Comparison of ENCODE assay signal across 1 cellular context in the genomic region with DNA sequence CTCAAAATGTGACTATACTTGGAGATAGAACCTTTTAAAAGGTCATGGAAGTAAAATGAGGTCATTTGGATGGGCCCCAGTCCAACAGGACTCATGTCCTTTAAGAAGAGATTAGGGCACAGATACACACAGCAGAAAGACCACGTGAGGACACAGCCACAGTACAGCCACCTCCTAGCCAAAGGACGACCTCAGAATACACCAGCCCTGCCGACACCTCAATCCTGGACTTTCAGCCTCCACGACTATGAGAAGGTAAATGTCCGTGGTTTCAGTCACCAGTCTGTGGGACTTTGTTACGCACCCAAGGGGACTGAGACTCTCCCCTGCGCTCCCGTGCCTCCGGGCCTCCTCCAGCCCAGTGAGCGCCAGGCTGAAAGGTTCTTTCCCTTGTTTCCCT.
TF ChIP-seq lines count a peak whose summit lies in the region.

No MANE protein-coding gene starts in this region.

TF ChIP-seq in K562, 482 proteins besides CTCF, POLR2A, EP300 and RAD21 (continued from another document and continues in another):
- TF ChIP-seq, protein P1, sequence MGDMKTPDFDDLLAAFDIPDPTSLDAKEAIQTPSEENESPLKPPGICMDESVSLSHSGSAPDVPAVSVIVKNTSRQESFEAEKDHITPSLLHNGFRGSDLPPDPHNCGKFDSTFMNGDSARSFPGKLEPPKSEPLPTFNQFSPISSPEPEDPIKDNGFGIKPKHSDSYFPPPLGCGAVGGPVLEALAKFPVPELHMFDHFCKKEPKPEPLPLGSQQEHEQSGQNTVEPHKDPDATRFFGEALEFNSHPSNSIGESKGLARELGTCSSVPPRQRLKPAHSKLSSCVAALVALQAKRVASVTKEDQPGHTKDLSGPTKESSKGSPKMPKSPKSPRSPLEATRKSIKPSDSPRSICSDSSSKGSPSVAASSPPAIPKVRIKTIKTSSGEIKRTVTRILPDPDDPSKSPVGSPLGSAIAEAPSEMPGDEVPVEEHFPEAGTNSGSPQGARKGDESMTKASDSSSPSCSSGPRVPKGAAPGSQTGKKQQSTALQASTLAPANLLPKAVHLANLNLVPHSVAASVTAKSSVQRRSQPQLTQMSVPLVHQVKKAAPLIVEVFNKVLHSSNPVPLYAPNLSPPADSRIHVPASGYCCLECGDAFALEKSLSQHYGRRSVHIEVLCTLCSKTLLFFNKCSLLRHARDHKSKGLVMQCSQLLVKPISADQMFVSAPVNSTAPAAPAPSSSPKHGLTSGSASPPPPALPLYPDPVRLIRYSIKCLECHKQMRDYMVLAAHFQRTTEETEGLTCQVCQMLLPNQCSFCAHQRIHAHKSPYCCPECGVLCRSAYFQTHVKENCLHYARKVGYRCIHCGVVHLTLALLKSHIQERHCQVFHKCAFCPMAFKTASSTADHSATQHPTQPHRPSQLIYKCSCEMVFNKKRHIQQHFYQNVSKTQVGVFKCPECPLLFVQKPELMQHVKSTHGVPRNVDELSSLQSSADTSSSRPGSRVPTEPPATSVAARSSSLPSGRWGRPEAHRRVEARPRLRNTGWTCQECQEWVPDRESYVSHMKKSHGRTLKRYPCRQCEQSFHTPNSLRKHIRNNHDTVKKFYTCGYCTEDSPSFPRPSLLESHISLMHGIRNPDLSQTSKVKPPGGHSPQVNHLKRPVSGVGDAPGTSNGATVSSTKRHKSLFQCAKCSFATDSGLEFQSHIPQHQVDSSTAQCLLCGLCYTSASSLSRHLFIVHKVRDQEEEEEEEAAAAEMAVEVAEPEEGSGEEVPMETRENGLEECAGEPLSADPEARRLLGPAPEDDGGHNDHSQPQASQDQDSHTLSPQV (IDR thresholded peaks at IDR 0.05) = peak; percentile 79
- TF ChIP-seq SP1 (CRISPR knock-in tag; IDR thresholded peaks at IDR 0.05) (no peak), WHSC1 (IDR thresholded peaks at IDR 0.05; ENCODE audit: low read length) (no peak), ESRRA (IDR thresholded peaks at IDR 0.05; ENCODE audit: borderline replicate concordance, low read depth) (peak; percentile 79), POLR2AphosphoS5 (IDR thresholded peaks at IDR 0.05; ENCODE audit: control insufficient read depth, insufficient read depth, low read depth, low read length) (no peak), FOXM1 (IDR thresholded peaks at IDR 0.05; ENCODE audit: low read depth) (no peak), FOXM1 (CRISPR knock-in tag; IDR thresholded peaks at IDR 0.05; ENCODE audit: low read depth) (no peak), RFX7 (CRISPR knock-in tag; IDR thresholded peaks at IDR 0.05) (no peak), MYC (IDR thresholded peaks at IDR 0.05; ENCODE audit: low read depth, low read length) (peak; percentile 38), MYC (CRISPR knock-in tag; IDR thresholded peaks at IDR 0.05; ENCODE audit: borderline replicate concordance, low read depth) (no peak), RBM17 (IDR thresholded peaks at IDR 0.05; ENCODE audit: borderline replicate concordance, low read depth, low read length) (no peak), ZNF347 (CRISPR knock-in tag; IDR thresholded peaks at IDR 0.05; ENCODE audit: low read depth) (no peak), EP400 (IDR thresholded peaks at IDR 0.05) (0 out of 2 replicates have a peak, but pooled peaks have one; percentile 33), SETDB1 (IDR thresholded peaks at IDR 0.05; ENCODE audit: low read length) (no peak), FIP1L1 (IDR thresholded peaks at IDR 0.05; ENCODE audit: low read depth, low read length, poor library complexity, severe bottlenecking) (no peak), KDM4B (IDR thresholded peaks at IDR 0.05; ENCODE audit: borderline replicate concordance in 2 of 2, low read depth in 1 of 2) (no peak), XRCC3 (IDR thresholded peaks at IDR 0.05) (no peak), ZNF76 (CRISPR knock-in tag; IDR thresholded peaks at IDR 0.05; ENCODE audit: borderline replicate concordance) (no peak), FOXJ2 (tag; IDR thresholded peaks at IDR 0.05) (peak; percentile 60; the same call in 1 of the 2 replicates), EHMT2 (IDR thresholded peaks at IDR 0.05) (no peak), BMI1 (IDR thresholded peaks at IDR 0.05; ENCODE audit: low read length) (no peak), MEF2D (tag; conservative IDR thresholded peaks at IDR 0.05; ENCODE audit: low read depth) (no peak), MXI1 (IDR thresholded peaks at IDR 0.05; ENCODE audit: low read depth, low read length) (no peak), TSC22D4 (tag; IDR thresholded peaks at IDR 0.05) (no peak), BRCA1 (IDR thresholded peaks at IDR 0.05) (no peak), BRCA1 (CRISPR knock-in tag; IDR thresholded peaks at IDR 0.05) (no peak), TEAD1 (CRISPR knock-in tag; IDR thresholded peaks at IDR 0.05) (no peak), ZNF717 (CRISPR knock-in tag; IDR thresholded peaks at IDR 0.05) (no peak), SMAD1 (IDR thresholded peaks at IDR 0.05; ENCODE audit: low read depth, low read length, partially characterized antibody) (no peak), ATF7 (IDR thresholded peaks at IDR 0.05) (peak; percentile 81), SRF (CRISPR knock-in tag; IDR thresholded peaks at IDR 0.05) (no peak), FOSL1 (tag; conservative IDR thresholded peaks at IDR 0.05) (peak; percentile 50; the same call in 1 of the 2 replicates)
- TF ChIP-seq, protein P2, sequence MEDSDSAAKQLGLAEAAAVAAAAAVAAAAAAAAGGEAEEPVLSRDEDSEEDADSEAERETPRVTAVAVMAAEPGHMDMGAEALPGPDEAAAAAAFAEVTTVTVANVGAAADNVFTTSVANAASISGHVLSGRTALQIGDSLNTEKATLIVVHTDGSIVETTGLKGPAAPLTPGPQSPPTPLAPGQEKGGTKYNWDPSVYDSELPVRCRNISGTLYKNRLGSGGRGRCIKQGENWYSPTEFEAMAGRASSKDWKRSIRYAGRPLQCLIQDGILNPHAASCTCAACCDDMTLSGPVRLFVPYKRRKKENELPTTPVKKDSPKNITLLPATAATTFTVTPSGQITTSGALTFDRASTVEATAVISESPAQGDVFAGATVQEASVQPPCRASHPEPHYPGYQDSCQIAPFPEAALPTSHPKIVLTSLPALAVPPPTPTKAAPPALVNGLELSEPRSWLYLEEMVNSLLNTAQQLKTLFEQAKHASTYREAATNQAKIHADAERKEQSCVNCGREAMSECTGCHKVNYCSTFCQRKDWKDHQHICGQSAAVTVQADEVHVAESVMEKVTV (CRISPR knock-in tag; IDR thresholded peaks at IDR 0.05) = no peak
- TF ChIP-seq, protein P3, sequence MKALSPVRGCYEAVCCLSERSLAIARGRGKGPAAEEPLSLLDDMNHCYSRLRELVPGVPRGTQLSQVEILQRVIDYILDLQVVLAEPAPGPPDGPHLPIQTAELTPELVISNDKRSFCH (CRISPR knock-in tag; IDR thresholded peaks at IDR 0.05) = no peak
- TF ChIP-seq, protein P3 (tag; IDR thresholded peaks at IDR 0.05) = peak; percentile 83
- TF ChIP-seq, protein P4, sequence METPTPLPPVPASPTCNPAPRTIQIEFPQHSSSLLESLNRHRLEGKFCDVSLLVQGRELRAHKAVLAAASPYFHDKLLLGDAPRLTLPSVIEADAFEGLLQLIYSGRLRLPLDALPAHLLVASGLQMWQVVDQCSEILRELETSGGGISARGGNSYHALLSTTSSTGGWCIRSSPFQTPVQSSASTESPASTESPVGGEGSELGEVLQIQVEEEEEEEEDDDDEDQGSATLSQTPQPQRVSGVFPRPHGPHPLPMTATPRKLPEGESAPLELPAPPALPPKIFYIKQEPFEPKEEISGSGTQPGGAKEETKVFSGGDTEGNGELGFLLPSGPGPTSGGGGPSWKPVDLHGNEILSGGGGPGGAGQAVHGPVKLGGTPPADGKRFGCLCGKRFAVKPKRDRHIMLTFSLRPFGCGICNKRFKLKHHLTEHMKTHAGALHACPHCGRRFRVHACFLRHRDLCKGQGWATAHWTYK (CRISPR knock-in tag; IDR thresholded peaks at IDR 0.05) = 0 out of 2 replicates have a peak, but pooled peaks have one; percentile 37
- TF ChIP-seq, protein P5, sequence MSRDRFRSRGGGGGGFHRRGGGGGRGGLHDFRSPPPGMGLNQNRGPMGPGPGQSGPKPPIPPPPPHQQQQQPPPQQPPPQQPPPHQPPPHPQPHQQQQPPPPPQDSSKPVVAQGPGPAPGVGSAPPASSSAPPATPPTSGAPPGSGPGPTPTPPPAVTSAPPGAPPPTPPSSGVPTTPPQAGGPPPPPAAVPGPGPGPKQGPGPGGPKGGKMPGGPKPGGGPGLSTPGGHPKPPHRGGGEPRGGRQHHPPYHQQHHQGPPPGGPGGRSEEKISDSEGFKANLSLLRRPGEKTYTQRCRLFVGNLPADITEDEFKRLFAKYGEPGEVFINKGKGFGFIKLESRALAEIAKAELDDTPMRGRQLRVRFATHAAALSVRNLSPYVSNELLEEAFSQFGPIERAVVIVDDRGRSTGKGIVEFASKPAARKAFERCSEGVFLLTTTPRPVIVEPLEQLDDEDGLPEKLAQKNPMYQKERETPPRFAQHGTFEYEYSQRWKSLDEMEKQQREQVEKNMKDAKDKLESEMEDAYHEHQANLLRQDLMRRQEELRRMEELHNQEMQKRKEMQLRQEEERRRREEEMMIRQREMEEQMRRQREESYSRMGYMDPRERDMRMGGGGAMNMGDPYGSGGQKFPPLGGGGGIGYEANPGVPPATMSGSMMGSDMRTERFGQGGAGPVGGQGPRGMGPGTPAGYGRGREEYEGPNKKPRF (IDR thresholded peaks at IDR 0.05; ENCODE audit: low read depth, low read length) = no peak
- TF ChIP-seq, protein P6, sequence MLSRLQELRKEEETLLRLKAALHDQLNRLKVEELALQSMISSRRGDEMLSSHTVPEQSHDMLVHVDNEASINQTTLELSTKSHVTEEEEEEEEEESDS (CRISPR knock-in tag; IDR thresholded peaks at IDR 0.05) = no peak
- TF ChIP-seq, protein P7, sequence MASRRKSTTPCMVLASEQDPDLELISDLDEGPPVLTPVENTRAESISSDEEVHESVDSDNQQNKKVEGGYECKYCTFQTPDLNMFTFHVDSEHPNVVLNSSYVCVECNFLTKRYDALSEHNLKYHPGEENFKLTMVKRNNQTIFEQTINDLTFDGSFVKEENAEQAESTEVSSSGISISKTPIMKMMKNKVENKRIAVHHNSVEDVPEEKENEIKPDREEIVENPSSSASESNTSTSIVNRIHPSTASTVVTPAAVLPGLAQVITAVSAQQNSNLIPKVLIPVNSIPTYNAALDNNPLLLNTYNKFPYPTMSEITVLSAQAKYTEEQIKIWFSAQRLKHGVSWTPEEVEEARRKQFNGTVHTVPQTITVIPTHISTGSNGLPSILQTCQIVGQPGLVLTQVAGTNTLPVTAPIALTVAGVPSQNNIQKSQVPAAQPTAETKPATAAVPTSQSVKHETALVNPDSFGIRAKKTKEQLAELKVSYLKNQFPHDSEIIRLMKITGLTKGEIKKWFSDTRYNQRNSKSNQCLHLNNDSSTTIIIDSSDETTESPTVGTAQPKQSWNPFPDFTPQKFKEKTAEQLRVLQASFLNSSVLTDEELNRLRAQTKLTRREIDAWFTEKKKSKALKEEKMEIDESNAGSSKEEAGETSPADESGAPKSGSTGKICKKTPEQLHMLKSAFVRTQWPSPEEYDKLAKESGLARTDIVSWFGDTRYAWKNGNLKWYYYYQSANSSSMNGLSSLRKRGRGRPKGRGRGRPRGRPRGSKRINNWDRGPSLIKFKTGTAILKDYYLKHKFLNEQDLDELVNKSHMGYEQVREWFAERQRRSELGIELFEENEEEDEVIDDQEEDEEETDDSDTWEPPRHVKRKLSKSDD (conservative IDR thresholded peaks at IDR 0.05; ENCODE audit: low read length) = no peak
- TF ChIP-seq, protein P8, sequence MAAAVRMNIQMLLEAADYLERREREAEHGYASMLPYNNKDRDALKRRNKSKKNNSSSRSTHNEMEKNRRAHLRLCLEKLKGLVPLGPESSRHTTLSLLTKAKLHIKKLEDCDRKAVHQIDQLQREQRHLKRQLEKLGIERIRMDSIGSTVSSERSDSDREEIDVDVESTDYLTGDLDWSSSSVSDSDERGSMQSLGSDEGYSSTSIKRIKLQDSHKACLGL (CRISPR knock-in tag; IDR thresholded peaks at IDR 0.05; ENCODE audit: borderline replicate concordance, poor library complexity, severe bottlenecking) = no peak
